In genomic region chr5:65037845-65038815, GRCh38 we compare ENCODE assay signal across 1 cellular context.
TF ChIP-seq lines count a peak whose summit lies in the region.

No MANE protein-coding gene starts in this region.

TF ChIP-seq in HepG2, 621 proteins besides CTCF, POLR2A, EP300 and RAD21 (continued from another document):
- TF ChIP-seq AFF4 (CRISPR knock-in tag; IDR thresholded peaks at IDR 0.05) (no peak), NFAT5 (CRISPR knock-in tag; IDR thresholded peaks at IDR 0.05) (no peak), ZNF652 (CRISPR knock-in tag; IDR thresholded peaks at IDR 0.05; ENCODE audit: borderline replicate concordance, low read depth) (no peak), ZNF441 (CRISPR knock-in tag; IDR thresholded peaks at IDR 0.05; ENCODE audit: borderline replicate concordance) (peak; percentile 77), ZFP41 (CRISPR knock-in tag; IDR thresholded peaks at IDR 0.05; ENCODE audit: borderline replicate concordance) (no peak), MLXIP (CRISPR knock-in tag; IDR thresholded peaks at IDR 0.05; ENCODE audit: borderline replicate concordance) (no peak), ZNF598 (CRISPR knock-in tag; IDR thresholded peaks at IDR 0.05; ENCODE audit: borderline replicate concordance) (no peak), SMC3 (IDR thresholded peaks at IDR 0.05; ENCODE audit: low read length) (peak; percentile 51), RBFOX2 (IDR thresholded peaks at IDR 0.05; ENCODE audit: low read depth, low read length) (no peak), ELF3 (CRISPR knock-in tag; IDR thresholded peaks at IDR 0.05) (peak; percentile 46; the same call in 1 of the 2 replicates), SMAD3 (CRISPR knock-in tag; IDR thresholded peaks at IDR 0.05) (no peak), IKZF1 (IDR thresholded peaks at IDR 0.05) (no peak)
